In genomic region chrX:48957827-48958634, GRCh38 we compare ENCODE assay signal across 8 cellular contexts. TPM values are rescaled to one million over a fixed set of nuclear protein-coding genes. Genes with fewer than 3 reads are reported as not detected.
DNase-seq lines count a peak whose midpoint lies in the region; ATAC-seq, FAIRE-seq and TF ChIP-seq lines count a peak whose summit lies in the region.

No MANE protein-coding gene starts in this region.

- H3K9ac ChIP-seq in keratinocyte (ENCODE audit: control insufficient read depth, extremely low read depth, insufficient read depth, low read length): peak overlapping the region; percentile 95

- peak overlapping the region; percentile 53 to 74 (median 67) for H3K4me3 ChIP-seq in keratinocyte (ENCODE audit: control insufficient read depth in 2 of 3, extremely low read depth in 1 of 3, insufficient read depth in 2 of 3, low read depth in 1 of 3, low read length in 3 of 3)

- peaks cover 11% of the 10 kb centered on the region for H3K4me1 ChIP-seq in keratinocyte (ENCODE audit: control insufficient read depth, extremely low read depth, insufficient read depth, low read length)

- no peak for TF ChIP-seq CTCF in keratinocyte (optimal IDR thresholded peaks at IDR 0.05 in 1 of 3, IDR thresholded peaks at IDR 0.05 in 1 of 3, conservative IDR thresholded peaks at IDR 0.05 in 1 of 3; ENCODE audit: extremely low read depth in 1 of 3, insufficient read depth in 2 of 3, low read length in 3 of 3)

- H3K27ac ChIP-seq in keratinocyte (ENCODE audit: control insufficient read depth, insufficient read depth, low read length): peak overlapping the region; percentile 98

- peaks cover 4 to 14% of the 10 kb centered on the region in 2 experiments for H3K36me3 ChIP-seq in keratinocyte (ENCODE audit: control insufficient read depth in 2 of 2, extremely low read depth in 1 of 2, insufficient read depth in 2 of 2, low read length in 2 of 2)

- ATAC-seq in HG03378 (IDR thresholded peaks at IDR 0.05; ENCODE audit: unreplicated experiment): peak; percentile 84

- DNase-seq in AG20443 (ENCODE audit: low spot score) (peak; percentile 94), NCI-H446 treated with DMSO at 0.1 percent for 48 hours (lab: John Stamatoyannopoulos, UW) (peak; percentile 96), cerebellar nuclear complex (lab: John Stamatoyannopoulos, UW) (peak; percentile 80 to 87), keratinocyte (ENCODE audit: low read depth, low spot score) (peak; percentile 81)
- DNase-seq in activated CD4-positive, CD25-positive, alpha-beta regulatory T cell treated with anti-CD3 and anti-CD28 coated beads, Interleukin-2, amount 50 U/mL, for 72 hours: peak; percentile 90
- DNase-seq in stimulated activated CD4-positive, alpha-beta T cell treated with anti-CD3 and anti-CD28 coated beads, Interleukin-12 subunit alpha, Interleukin-12 subunit beta, amount 100 ng/mL, for 48 hours (ENCODE audit: low read depth in 2 of 3, low spot score in 1 of 3): peak; percentile 75 to 88 (median 87)

- no peaks in the 10 kb centered on the region for H3K27me3 ChIP-seq in keratinocyte (ENCODE audit: control insufficient read depth, extremely low read depth, insufficient read depth, low read length)

- peak overlapping the region; percentile 87 for H2AFZ ChIP-seq in keratinocyte (ENCODE audit: control insufficient read depth, low read length)

- peaks cover 41% of the 10 kb centered on the region for H3K79me2 ChIP-seq in keratinocyte (ENCODE audit: control insufficient read depth, insufficient read depth, low read length)

- no peaks in the 10 kb centered on the region for H3K9me3 ChIP-seq in keratinocyte (ENCODE audit: control insufficient read depth, low read depth, low read length)

- dilution Hi-C loops in keratinocyte (cut with MboI; ENCODE audit: extremely low pct_ligation_motif_present, low sequenced_read_pairs): no loop called here

- H4K20me1 ChIP-seq in keratinocyte (ENCODE audit: control insufficient read depth, extremely low read depth, insufficient read depth, low read length): no peaks in the 10 kb centered on the region

- peak; percentile 45 for TF ChIP-seq POLR2A in GM19099 (IDR thresholded peaks at IDR 0.05; ENCODE audit: extremely low read depth, insufficient read length, low read depth)

- peak overlapping the region; percentile 72 for H3K4me2 ChIP-seq in keratinocyte (ENCODE audit: control insufficient read depth, extremely low read depth, insufficient read depth, low read depth, low read length)

- H3K9me1 ChIP-seq in keratinocyte (ENCODE audit: control insufficient read depth, extremely low read depth, insufficient read depth, low read length): no peaks in the 10 kb centered on the region

- FAIRE-seq in keratinocyte (lab: Jason Lieb, UNC): peak; percentile 51

RNA-seq across cellular contexts. Expression of gene OTUD5, which starts 0.6 kb away (rescaled TPM):
- polyA plus RNA-seq in keratinocyte: 39.5 to 42.6 TPM (median 40.3 TPM) in 3 replicates
- polyA plus RNA-seq in keratinocyte (2011; ENCODE audit: low read depth): 53.6 TPM
- polyA plus RNA-seq in keratinocyte (2011; cell fraction: cytosol; rRNA removed): 36.0 and 36.5 TPM in 2 replicates
- polyA plus RNA-seq in keratinocyte (2011; cell fraction: nucleus; rRNA removed): 64.4 and 68.6 TPM in 2 replicates
- polyA plus RNA-seq in keratinocyte (2012; ENCODE audit: low replicate concordance): 32.9 and 39.8 TPM in 2 replicates
- polyA minus RNA-seq in keratinocyte: 52.1 to 86.8 TPM (median 63.2 TPM) in 3 replicates
- 51.0 TPM for polyA minus RNA-seq in keratinocyte (2011; cell fraction: cytosol; rRNA and poly(A)+ RNA removed)
- polyA minus RNA-seq in keratinocyte (2011; cell fraction: nucleus; rRNA and poly(A)+ RNA removed): 21.1 and 37.7 TPM in 2 replicates

RNA-seq across cellular contexts. Expression of gene KCND1, which starts 13.6 kb away (rescaled TPM):
- polyA plus RNA-seq in keratinocyte: 0.20 to 0.30 TPM (median 0.25 TPM) in 3 replicates
- polyA plus RNA-seq in keratinocyte (2011; ENCODE audit: low read depth): 0.42 TPM
- 0.16 and 0.26 TPM in 2 replicates for polyA plus RNA-seq in keratinocyte (2011; cell fraction: cytosol; rRNA removed)
- 1.9 and 3.6 TPM in 2 replicates for polyA plus RNA-seq in keratinocyte (2011; cell fraction: nucleus; rRNA removed)
- 0.58 and 1.4 TPM in 2 replicates for polyA plus RNA-seq in keratinocyte (2012; ENCODE audit: low replicate concordance)
- 0.07 to 1.6 TPM (median 0.22 TPM) in 3 replicates for polyA minus RNA-seq in keratinocyte
- polyA minus RNA-seq in keratinocyte (2011; cell fraction: cytosol; rRNA and poly(A)+ RNA removed): 0.38 TPM
- 0.62 and 0.84 TPM in 2 replicates for polyA minus RNA-seq in keratinocyte (2011; cell fraction: nucleus; rRNA and poly(A)+ RNA removed)

RNA-seq across cellular contexts. Expression of gene PIM2, which starts 39.2 kb away (rescaled TPM):
- 8.3 to 11.6 TPM (median 9.9 TPM) in 3 replicates for polyA plus RNA-seq in keratinocyte
- polyA plus RNA-seq in keratinocyte (2011; ENCODE audit: low read depth): 0.75 TPM
- 7.6 and 9.4 TPM in 2 replicates for polyA plus RNA-seq in keratinocyte (2011; cell fraction: cytosol; rRNA removed)
- polyA plus RNA-seq in keratinocyte (2011; cell fraction: nucleus; rRNA removed): 14.0 and 14.1 TPM in 2 replicates
- polyA plus RNA-seq in keratinocyte (2012; ENCODE audit: low replicate concordance): 6.8 and 8.0 TPM in 2 replicates
- 9.1 to 10.9 TPM (median 10.1 TPM) in 3 replicates for polyA minus RNA-seq in keratinocyte
- 6.7 TPM for polyA minus RNA-seq in keratinocyte (2011; cell fraction: cytosol; rRNA and poly(A)+ RNA removed)
- 7.3 and 8.9 TPM in 2 replicates for polyA minus RNA-seq in keratinocyte (2011; cell fraction: nucleus; rRNA and poly(A)+ RNA removed)

RNA-seq across cellular contexts. Expression of gene GRIPAP1, which starts 44.0 kb away (rescaled TPM):
- 20.2 to 23.0 TPM (median 20.9 TPM) in 3 replicates for polyA plus RNA-seq in keratinocyte
- 29.3 TPM for polyA plus RNA-seq in keratinocyte (2011; ENCODE audit: low read depth)
- 10.4 and 12.9 TPM in 2 replicates for polyA plus RNA-seq in keratinocyte (2011; cell fraction: cytosol; rRNA removed)
- 68.9 and 70.8 TPM in 2 replicates for polyA plus RNA-seq in keratinocyte (2011; cell fraction: nucleus; rRNA removed)
- polyA plus RNA-seq in keratinocyte (2012; ENCODE audit: low replicate concordance): 17.3 and 17.5 TPM in 2 replicates
- polyA minus RNA-seq in keratinocyte: 7.2 to 19.0 TPM (median 10.7 TPM) in 3 replicates
- polyA minus RNA-seq in keratinocyte (2011; cell fraction: cytosol; rRNA and poly(A)+ RNA removed): 9.2 TPM
- 9.0 and 16.7 TPM in 2 replicates for polyA minus RNA-seq in keratinocyte (2011; cell fraction: nucleus; rRNA and poly(A)+ RNA removed)

RNA-seq across cellular contexts. Expression of gene SLC35A2, which starts 46.6 kb away (rescaled TPM):
- 39.4 to 64.0 TPM (median 44.2 TPM) in 3 replicates for polyA plus RNA-seq in keratinocyte
- 4.5 TPM for polyA plus RNA-seq in keratinocyte (2011; ENCODE audit: low read depth)
- 37.6 and 42.3 TPM in 2 replicates for polyA plus RNA-seq in keratinocyte (2011; cell fraction: cytosol; rRNA removed)
- polyA plus RNA-seq in keratinocyte (2011; cell fraction: nucleus; rRNA removed): 128 and 133 TPM in 2 replicates
- polyA plus RNA-seq in keratinocyte (2012; ENCODE audit: low replicate concordance): 34.0 and 42.3 TPM in 2 replicates
- polyA minus RNA-seq in keratinocyte: 76.4 to 124 TPM (median 76.5 TPM) in 3 replicates
- polyA minus RNA-seq in keratinocyte (2011; cell fraction: cytosol; rRNA and poly(A)+ RNA removed): 51.8 TPM
- 57.0 and 75.4 TPM in 2 replicates for polyA minus RNA-seq in keratinocyte (2011; cell fraction: nucleus; rRNA and poly(A)+ RNA removed)

Comparison
In these comparisons a context has a peak if more than half of its experiments do, and no peak if none do; other contexts are left out.
1. Peak in every context shown above with its lines: DNase-seq, ATAC-seq, H3K4me3 ChIP-seq and H3K27ac ChIP-seq.